ENCODE assay signal across 14 cellular contexts in the genomic region with DNA sequence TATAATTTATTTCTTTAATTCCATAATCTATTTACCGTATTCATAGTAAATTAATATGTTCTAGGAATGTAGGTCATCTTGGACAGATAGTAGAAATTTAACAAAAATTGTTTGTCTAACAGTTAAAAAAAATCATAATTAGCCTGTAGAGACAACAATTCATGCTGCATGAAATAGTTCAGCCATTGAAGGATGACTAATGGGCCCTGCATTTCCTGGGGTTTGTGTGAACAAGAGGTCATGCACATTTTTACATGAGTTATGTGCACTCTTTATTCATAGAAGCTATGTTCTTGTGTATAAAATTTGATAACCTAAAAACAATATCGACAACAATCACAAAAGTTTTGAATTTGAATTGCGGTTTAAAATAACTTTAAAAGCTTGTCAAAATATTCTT.
DNase-seq lines count a peak whose midpoint lies in the region; ATAC-seq, FAIRE-seq and TF ChIP-seq lines count a peak whose summit lies in the region.
"Had no signal": no experiment of that assay in that cellular context is flagged by ENCODE, and none has a peak within 500 bp of the region (broad histone marks: within the 10 kb centered on the region; RNA-seq: fewer than 3 reads in every experiment).

No MANE protein-coding gene starts in this region.

- DNase-seq in H54 (ENCODE audit: insufficient read length, low spot score) = peak; percentile 13
- no peak for DNase-seq in RWPE2 (ENCODE audit: low spot score)
- peak; percentile 61 to 77 for DNase-seq in fibroblast of lung (ENCODE audit: low read depth in 2 of 2)
- peak; percentile 21 for DNase-seq in skeletal muscle cell (ENCODE audit: low read depth)
- DNase-seq in T-helper 17 cell = no peak
- no peak for DNase-seq in DMS 273 (lab: John Stamatoyannopoulos, UW; ENCODE audit: unreplicated experiment)
- DNase-seq: activated CD4-positive, alpha-beta memory T cell treated with anti-CD3 and anti-CD28 coated beads for 36 hours; activated naive CD4-positive, alpha-beta T cell treated with anti-CD3 and anti-CD28 coated beads, Interleukin-2, amount 10 ng/mL, durations not matched to agents 7 days and 5 days; DMS153; effector CD4-positive, alpha-beta T cell; NCI-H526; nephron progenitor cell had no signal

- no peak overlapping the region for H3K4me2 ChIP-seq in fibroblast of lung (ENCODE audit: extremely low read depth, insufficient read depth, low read length)

- ATAC-seq in RWPE2 (ENCODE audit: low read depth) (peak; percentile 95), T-helper 17 cell (no peak), GM18873 (IDR thresholded peaks at IDR 0.05; ENCODE audit: low FRiP score, unreplicated experiment) (no peak)
- ATAC-seq: stimulated activated memory B cell treated with anti-CD40 and anti-IgM and Interleukin-4, amounts not matched to agents 10 μg/mL and 1 μg/mL and 100 μg/mL, for 72 hours had no signal

- no peaks in the 10 kb centered on the region for H3K79me2 ChIP-seq in fibroblast of lung (ENCODE audit: control insufficient read depth, insufficient read depth, low read length)

- no peak for TF ChIP-seq POLR2A in H54 (IDR thresholded peaks at IDR 0.05; ENCODE audit: low read depth, low read length)

- H3K27me3 ChIP-seq in RWPE2 (ENCODE audit: insufficient read depth, poor library complexity, severe bottlenecking) = no peaks in the 10 kb centered on the region
- H3K27me3 ChIP-seq in fibroblast of lung (ENCODE audit: control insufficient read depth, insufficient read depth, low read length) = no peaks in the 10 kb centered on the region

- no peaks in the 10 kb centered on the region for H3K27me3 Mint-ChIP-seq in T-helper 17 cell
- H3K27me3 Mint-ChIP-seq: activated CD4-positive, alpha-beta memory T cell treated with anti-CD3 and anti-CD28 coated beads for 36 hours; activated naive CD4-positive, alpha-beta T cell treated with anti-CD3 and anti-CD28 coated beads, Interleukin-2, amount 10 ng/mL, durations not matched to agents 7 days and 5 days; stimulated activated memory B cell treated with anti-CD40 and anti-IgM and Interleukin-4, amounts not matched to agents 10 μg/mL and 1 μg/mL and 100 μg/mL, for 72 hours had no signal

- no peaks in the 10 kb centered on the region for H3K36me3 Mint-ChIP-seq in T-helper 17 cell (ENCODE audit: low read depth)
- H3K36me3 Mint-ChIP-seq: activated CD4-positive, alpha-beta memory T cell treated with anti-CD3 and anti-CD28 coated beads for 36 hours; activated naive CD4-positive, alpha-beta T cell treated with anti-CD3 and anti-CD28 coated beads, Interleukin-2, amount 10 ng/mL, durations not matched to agents 7 days and 5 days; stimulated activated memory B cell treated with anti-CD40 and anti-IgM and Interleukin-4, amounts not matched to agents 10 μg/mL and 1 μg/mL and 100 μg/mL, for 72 hours had no signal

- FAIRE-seq in H54 (lab: Jason Lieb, UNC) = peak; percentile 92

- TF ChIP-seq CTCF in RWPE2 (IDR thresholded peaks at IDR 0.05; ENCODE audit: poor library complexity, severe bottlenecking) (no peak), fibroblast of lung (conservative IDR thresholded peaks at IDR 0.05 in 1 of 2, IDR thresholded peaks at IDR 0.05 in 1 of 2; ENCODE audit: low read depth in 1 of 2, low read length in 2 of 2) (no peak)

- no peak overlapping the region for H2AFZ ChIP-seq in fibroblast of lung (ENCODE audit: low read length)

- H3K4me3 ChIP-seq in RWPE2 (ENCODE audit: severe bottlenecking) (no peak overlapping the region), fibroblast of lung (replicated peaks in 1 of 4; ENCODE audit: control extremely low read depth in 1 of 4, insufficient read depth in 1 of 4, low read depth in 3 of 4, low read length in 4 of 4) (no peak overlapping the region), skeletal muscle cell (ENCODE audit: low read depth, low read length) (no peak overlapping the region)

- H3K27ac Mint-ChIP-seq in T-helper 17 cell = no peak overlapping the region
- H3K27ac Mint-ChIP-seq: activated CD4-positive, alpha-beta memory T cell treated with anti-CD3 and anti-CD28 coated beads for 36 hours; activated naive CD4-positive, alpha-beta T cell treated with anti-CD3 and anti-CD28 coated beads, Interleukin-2, amount 10 ng/mL, durations not matched to agents 7 days and 5 days; nephron progenitor cell; stimulated activated memory B cell treated with anti-CD40 and anti-IgM and Interleukin-4, amounts not matched to agents 10 μg/mL and 1 μg/mL and 100 μg/mL, for 72 hours had no signal

- H3K4me1 ChIP-seq in RWPE2 (ENCODE audit: insufficient read depth, poor library complexity, severe bottlenecking) = peaks cover 39% of the 10 kb centered on the region
- no peaks in the 10 kb centered on the region for H3K4me1 ChIP-seq in fibroblast of lung (ENCODE audit: control insufficient read depth, extremely low read depth, insufficient read depth, low read length)

- H3K4me1 Mint-ChIP-seq in T-helper 17 cell = no peaks in the 10 kb centered on the region
- H3K4me1 Mint-ChIP-seq: activated naive CD4-positive, alpha-beta T cell treated with anti-CD3 and anti-CD28 coated beads, Interleukin-2, amount 10 ng/mL, durations not matched to agents 7 days and 5 days; stimulated activated memory B cell treated with anti-CD40 and anti-IgM and Interleukin-4, amounts not matched to agents 10 μg/mL and 1 μg/mL and 100 μg/mL, for 72 hours had no signal

- H3K27ac ChIP-seq in RWPE2 (ENCODE audit: poor library complexity, severe bottlenecking) (peak overlapping the region; percentile 94), fibroblast of lung (ENCODE audit: insufficient read depth, low read length) (no peak overlapping the region)

- no peak overlapping the region for H3K9ac ChIP-seq in fibroblast of lung (ENCODE audit: insufficient read depth, low read length)

- H3K9me3 ChIP-seq in RWPE2 (ENCODE audit: severe bottlenecking) (no peaks in the 10 kb centered on the region), fibroblast of lung (ENCODE audit: control insufficient read depth, insufficient read depth, low read depth, low read length) (no peaks in the 10 kb centered on the region), T-helper 17 cell (ENCODE audit: control insufficient read depth, low read length, poor library complexity, severe bottlenecking) (no peaks in the 10 kb centered on the region)

- H3K4me3 Mint-ChIP-seq in T-helper 17 cell = no peak overlapping the region
- H3K4me3 Mint-ChIP-seq: activated CD4-positive, alpha-beta memory T cell treated with anti-CD3 and anti-CD28 coated beads for 36 hours; activated naive CD4-positive, alpha-beta T cell treated with anti-CD3 and anti-CD28 coated beads, Interleukin-2, amount 10 ng/mL, durations not matched to agents 7 days and 5 days; nephron progenitor cell; stimulated activated memory B cell treated with anti-CD40 and anti-IgM and Interleukin-4, amounts not matched to agents 10 μg/mL and 1 μg/mL and 100 μg/mL, for 72 hours had no signal

- H3K36me3 ChIP-seq in RWPE2 (ENCODE audit: low read depth) (no peaks in the 10 kb centered on the region), fibroblast of lung (ENCODE audit: control insufficient read depth, insufficient read depth, low read length) (no peaks in the 10 kb centered on the region)

- no peaks in the 10 kb centered on the region for H4K20me1 ChIP-seq in fibroblast of lung (ENCODE audit: control insufficient read depth, extremely low read depth, insufficient read depth, low read length)

Comparison
In these comparisons a context has a peak if more than half of its experiments do, and no peak if none do; other contexts are left out.
1. DNase-seq: peak in H54 (single experiment), fibroblast of lung (2 of 2) and skeletal muscle cell (single experiment); none in RWPE2 (single experiment), T-helper 17 cell (0 of 3) and DMS 273 (single experiment).